17 cellular contexts compared by ENCODE assay signal in the genomic region with DNA sequence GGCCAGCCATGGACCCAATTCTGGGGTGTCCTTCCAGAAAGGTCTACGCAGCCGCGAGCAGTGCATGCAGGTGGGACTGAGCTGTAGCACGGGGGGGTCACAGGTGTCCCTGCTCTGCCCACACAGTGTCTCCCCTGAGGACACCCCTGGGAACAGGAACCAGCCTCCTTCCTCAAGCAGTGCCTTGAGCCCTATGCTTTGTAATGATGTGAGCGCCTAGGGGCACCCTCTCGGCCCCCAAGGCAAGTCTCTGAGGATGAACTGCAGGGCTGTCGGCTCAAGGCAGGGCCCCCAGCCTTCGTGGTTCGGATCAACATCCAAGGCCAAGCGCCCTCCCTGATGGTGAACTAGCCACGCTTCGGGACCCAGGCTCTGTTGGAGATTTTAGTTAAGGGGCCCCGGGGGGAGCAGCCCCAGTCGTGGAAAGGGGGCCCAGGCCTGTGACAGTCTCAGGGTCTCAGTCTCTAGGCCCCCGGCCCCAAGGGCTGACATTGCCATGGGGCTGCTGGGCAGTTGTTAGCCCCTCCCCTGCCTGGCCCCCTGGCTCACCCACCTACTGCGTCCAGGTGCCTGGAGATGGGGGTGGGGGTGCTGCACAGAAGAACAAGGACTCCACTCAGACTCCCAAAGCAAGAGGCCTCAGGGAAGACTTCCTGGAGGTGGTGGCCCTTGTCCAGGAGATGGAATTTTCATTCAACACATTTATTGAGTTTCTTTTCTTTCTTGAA. TPM values are rescaled to one million over a fixed set of nuclear protein-coding genes. Genes with fewer than 3 reads are reported as not detected.
DNase-seq lines count a peak whose midpoint lies in the region; ATAC-seq and TF ChIP-seq lines count a peak whose summit lies in the region.
"Had no signal": no experiment of that assay in that cellular context is flagged by ENCODE, and none has a peak within 500 bp of the region (broad histone marks: within the 10 kb centered on the region; RNA-seq: fewer than 3 reads in every experiment).

No MANE protein-coding gene starts in this region.

- no peak overlapping the region for H3K4me3 ChIP-seq in OCI-LY7 (ENCODE audit: low read depth, low read length, poor library complexity, severe bottlenecking)
- H3K4me3 ChIP-seq in tibial artery, result no peak overlapping the region
- no peak overlapping the region for H3K4me3 ChIP-seq in GM23248
- H3K4me3 ChIP-seq: colonic mucosa, mucosa of descending colon, pancreas had no signal

- TF ChIP-seq CTCF in OCI-LY7 (conservative IDR thresholded peaks at IDR 0.05; ENCODE audit: low read length) (no peak), tibial artery (IDR thresholded peaks at IDR 0.05) (no peak)

- intact Hi-C loops in OCI-LY7 (cut with micrococcal nuclease; ENCODE audit: unreplicated experiment), result no loop called here
- intact Hi-C loops in tibial artery (cut with DNase I; ENCODE audit: low total_unique reads), result no loop called here

- H3K9ac ChIP-seq in GM23248, result no peak overlapping the region
- H3K9ac ChIP-seq: KMS-11 had no signal

- H4K20me1 ChIP-seq in OCI-LY7 (ENCODE audit: insufficient read depth, low read length), result no peaks in the 10 kb centered on the region
- no peaks in the 10 kb centered on the region for H4K20me1 ChIP-seq in GM23248 (ENCODE audit: insufficient read depth)

- H3F3A ChIP-seq in GM23248 (ENCODE audit: insufficient read depth), result no peaks in the 10 kb centered on the region

- WGBS in GM23248 (ENCODE audit: low coverage in 1 of 2, low lambda C conversion rate in 2 of 2, missing lambda C conversion rate in 2 of 2), 2 experiments, result 73 to 77% methylated on average over 14 to 16 of the region's 16 CpGs

- H3K4me2 ChIP-seq in OCI-LY7 (ENCODE audit: low read length) (no peak overlapping the region), GM23248 (ENCODE audit: unreplicated experiment) (no peak overlapping the region)
- H3K4me2 ChIP-seq: KMS-11 had no signal

- POLR2A ChIA-PET in OCI-LY7 (lab: Charles Lee), result no interaction called here

- peaks cover 22% of the 10 kb centered on the region for H3K4me1 ChIP-seq in OCI-LY7 (ENCODE audit: insufficient read depth, low read length, poor library complexity, severe bottlenecking)
- no peaks in the 10 kb centered on the region for H3K4me1 ChIP-seq in tibial artery
- H3K4me1 ChIP-seq in GM23248 (ENCODE audit: insufficient read depth), result no peaks in the 10 kb centered on the region; the same call in 1 of the 2 replicates
- H3K4me1 ChIP-seq: foreskin keratinocyte had no signal

- in situ Hi-C loops in GM23248 (cut with MboI), result no loop called here

- CTCF ChIA-PET in OCI-LY7 (lab: Charles Lee; ENCODE audit: unreplicated experiment), result no interaction called here

- BruUV-seq in OCI-LY7 (replicated peaks; lab: Mats Ljungman, UMichigan), result no TSS peak

- peak; percentile 11 for DNase-seq in stimulated activated CD4-positive, alpha-beta T cell treated with anti-CD3 and anti-CD28 coated beads, Interleukin-15, amount 100 ng/mL, for 24 hours
- no peak for DNase-seq in stimulated activated CD4-positive, alpha-beta T cell treated with anti-CD3 and anti-CD28 coated beads, Interleukin-4, amount 100 ng/mL, for 24 hours
- peak; percentile 42 for DNase-seq in OCI-LY7 (ENCODE audit: low spot score)
- no peak for DNase-seq in tibial artery
- DNase-seq in activated effector memory CD4-positive, alpha-beta T cell treated with Interleukin-2 at 50 U/mL for 16 hours, result no peak
- no peak for DNase-seq in GM23248
- DNase-seq: activated CD4-positive, CD25-positive, alpha-beta regulatory T cell treated with anti-CD3 and anti-CD28 coated beads, Interleukin-2, amount 50 U/mL, for 72 hours; activated CD8-positive, alpha-beta memory T cell treated with anti-CD3 and anti-CD28 coated beads, Interleukin-2, amount 50 U/mL, for 4 hours; colonic mucosa; DMS 273 treated with DMSO at 0.1 percent for 48 hours; foreskin keratinocyte; mucosa of descending colon; NCI-H1417; stimulated activated CD4-positive, alpha-beta T cell treated with anti-CD3 and anti-CD28 coated beads, Interleukin-2, amount 100 ng/mL, for 48 hours had no signal

- H3K9me3 ChIP-seq in OCI-LY7 (ENCODE audit: low read length) (no peaks in the 10 kb centered on the region), tibial artery (no peaks in the 10 kb centered on the region), GM23248 (ENCODE audit: low read depth) (no peaks in the 10 kb centered on the region)
- H3K9me3 ChIP-seq: colonic mucosa, mucosa of descending colon, pancreas had no signal

- no peaks in the 10 kb centered on the region for H3K79me2 ChIP-seq in OCI-LY7 (ENCODE audit: insufficient read depth, low read depth, low read length)
- no peaks in the 10 kb centered on the region for H3K79me2 ChIP-seq in GM23248 (ENCODE audit: insufficient read depth)

- ATAC-seq in esophagus mucosa, result peak; percentile 2
- ATAC-seq: foreskin keratinocyte, pancreas had no signal

- H3K27ac ChIP-seq in OCI-LY7 (ENCODE audit: low read depth, low read length, poor library complexity, severe bottlenecking) (no peak overlapping the region), tibial artery (no peak overlapping the region), GM23248 (no peak overlapping the region)
- H3K27ac ChIP-seq: colonic mucosa, foreskin keratinocyte, KMS-11, pancreas had no signal

- H2AFZ ChIP-seq in OCI-LY7 (ENCODE audit: low read length) (no peak overlapping the region), GM23248 (no peak overlapping the region)

- H3K36me3 ChIP-seq in OCI-LY7 (ENCODE audit: insufficient read depth, low read length) (peaks cover 34% of the 10 kb centered on the region), tibial artery (peaks cover 0 to 11% (median 0%) of the 10 kb centered on the region in 3 donors), GM23248 (ENCODE audit: low read depth) (no peaks in the 10 kb centered on the region)
- H3K36me3 ChIP-seq: colonic mucosa, pancreas had no signal

- H3K9me2 ChIP-seq in OCI-LY7 (ENCODE audit: insufficient read depth, low read length), result no peaks in the 10 kb centered on the region
- no peaks in the 10 kb centered on the region for H3K9me2 ChIP-seq in GM23248 (ENCODE audit: insufficient read depth)

- H3K27me3 ChIP-seq in tibial artery (peaks cover 0 to 54% of the 10 kb centered on the region in 2 donors), GM23248 (replicated peaks; ENCODE audit: insufficient read depth) (peaks cover 32% of the 10 kb centered on the region)
- H3K27me3 ChIP-seq: pancreas had no signal

RNA-seq across cellular contexts. Expression of a gene that starts 2.3 kb away (rescaled TPM):
- not detected in 2 replicates for total RNA-seq in OCI-LY7 (2014; rRNA removed; shearing (Covaris generic))
- total RNA-seq in OCI-LY7 (2022) (0.50 and 0.86 TPM in 2 replicates), esophagus mucosa (not detected)
- not detected in 2 replicates for total RNA-seq in GM23248 (2014; rRNA removed; shearing (Covaris generic))
- not detected in 2 replicates for polyA plus RNA-seq in GM23248 (2016; fragmentation: Nextera tagmentation; extraction: Ambion mirVana)
- total RNA-seq: colonic mucosa, foreskin keratinocyte, mucosa of descending colon, pancreas had no signal
- polyA plus RNA-seq: foreskin keratinocyte had no signal

RNA-seq across cellular contexts. Expression of a gene that starts 10.2 kb away (rescaled TPM):
- 601 and 647 TPM in 2 replicates for total RNA-seq in OCI-LY7 (2014; rRNA removed; shearing (Covaris generic))
- total RNA-seq in OCI-LY7 (2022), result 315 and 359 TPM in 2 replicates
- 66.3 TPM for total RNA-seq in esophagus mucosa
- total RNA-seq in GM23248 (2014; rRNA removed; shearing (Covaris generic)), result 332 and 338 TPM in 2 replicates
- polyA plus RNA-seq in GM23248 (2016; fragmentation: Nextera tagmentation; extraction: Ambion mirVana), result 270 and 283 TPM in 2 replicates

RNA-seq across cellular contexts. Expression of a gene that starts 22.2 kb away (rescaled TPM):
- total RNA-seq in OCI-LY7 (2014; rRNA removed; shearing (Covaris generic)), result 65.6 and 74.4 TPM in 2 replicates
- total RNA-seq in OCI-LY7 (2022) (136 and 158 TPM in 2 replicates), esophagus mucosa (154 TPM)
- total RNA-seq in GM23248 (2014; rRNA removed; shearing (Covaris generic)), result 25.0 and 29.1 TPM in 2 replicates
- polyA plus RNA-seq in GM23248 (2016; fragmentation: Nextera tagmentation; extraction: Ambion mirVana), result 27.4 and 28.6 TPM in 2 replicates

RNA-seq across cellular contexts. Expression of a gene that starts 45.6 kb away (rescaled TPM):
- 2.4 and 3.1 TPM in 2 replicates for total RNA-seq in OCI-LY7 (2014; rRNA removed; shearing (Covaris generic))
- total RNA-seq in OCI-LY7 (2022), result 1.6 and 3.3 TPM in 2 replicates
- 0.28 TPM for total RNA-seq in esophagus mucosa
- total RNA-seq in GM23248 (2014; rRNA removed; shearing (Covaris generic)), result not detected in 2 replicates
- 0.35 and 0.71 TPM in 2 replicates for polyA plus RNA-seq in GM23248 (2016; fragmentation: Nextera tagmentation; extraction: Ambion mirVana)
- total RNA-seq: foreskin keratinocyte had no signal

Comparison
In these comparisons a context has a peak if more than half of its experiments do, and no peak if none do; other contexts are left out.
1. DNase-seq: peak in stimulated activated CD4-positive, alpha-beta T cell treated with anti-CD3 and anti-CD28 coated beads, Interleukin-15, amount 100 ng/mL, for 24 hours (single experiment) and OCI-LY7 (single experiment); none in stimulated activated CD4-positive, alpha-beta T cell treated with anti-CD3 and anti-CD28 coated beads, Interleukin-4, amount 100 ng/mL, for 24 hours (single experiment), tibial artery (0 of 2), activated effector memory CD4-positive, alpha-beta T cell treated with Interleukin-2 at 50 U/mL for 16 hours (single experiment) and GM23248 (single experiment).